In the genomic region with DNA sequence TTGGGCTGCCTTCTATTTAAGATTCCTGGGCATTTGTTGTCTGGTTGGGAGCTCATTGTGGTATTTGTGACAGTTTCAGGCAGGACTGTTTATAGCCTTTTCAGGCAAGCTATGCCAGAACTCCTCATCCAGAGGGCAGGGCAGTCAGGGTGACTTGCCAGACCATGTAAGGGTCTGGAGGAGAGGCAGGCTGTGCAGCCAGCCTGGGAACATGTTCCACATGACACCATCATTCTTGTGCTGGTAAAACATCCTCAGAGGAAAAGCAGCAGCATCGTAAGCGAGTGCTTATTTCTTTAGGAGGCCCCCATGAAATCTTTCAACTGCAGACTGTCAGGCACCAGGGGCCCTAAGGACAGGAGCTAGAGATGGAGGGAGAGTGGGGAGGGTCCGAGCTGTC, we compare ENCODE assay signal across 14 cellular contexts. TPM values are rescaled to one million over a fixed set of nuclear protein-coding genes. Genes with fewer than 3 reads are reported as not detected.
DNase-seq lines count a peak whose midpoint lies in the region; ATAC-seq and TF ChIP-seq lines count a peak whose summit lies in the region.
"Had no signal": no experiment of that assay in that cellular context is flagged by ENCODE, and none has a peak within 500 bp of the region (broad histone marks: within the 10 kb centered on the region; RNA-seq: fewer than 3 reads in every experiment).

No MANE protein-coding gene starts in this region.

- DNase-seq in DND-41 (no peak), choroid plexus epithelial cell (ENCODE audit: low read depth) (peak; percentile 9), hepatocyte (ENCODE audit: low spot score) (no peak), sigmoid colon (peak; percentile 89), NCI-H187 (lab: John Stamatoyannopoulos, UW) (no peak), epidermal melanocyte (ENCODE audit: insufficient read length, low spot score) (no peak)
- DNase-seq: activated CD8-positive, alpha-beta T cell treated with anti-CD3 and anti-CD28 coated beads, Interleukin-2, amount 10 ng/mL, durations not matched to agents 7 days and 5 days; anterior cingulate cortex; NCI-H2081 treated with DMSO at 0.1 percent for 48 hours; SW 1271; WERI-Rb-1 had no signal

- no peak for TF ChIP-seq CTCF in DND-41 (IDR thresholded peaks at IDR 0.05; ENCODE audit: borderline replicate concordance, extremely low read depth, low read length, poor library complexity, severe bottlenecking)
- TF ChIP-seq CTCF in choroid plexus epithelial cell (conservative IDR thresholded peaks at IDR 0.05; ENCODE audit: low read depth, low read length), result no peak
- no peak for TF ChIP-seq CTCF in hepatocyte (IDR thresholded peaks at IDR 0.05; ENCODE audit: poor library complexity)
- TF ChIP-seq CTCF in sigmoid colon (IDR thresholded peaks at IDR 0.05), result no peak

- H3K9me3 ChIP-seq in DND-41 (ENCODE audit: insufficient read depth, low read length, severe bottlenecking), result no peaks in the 10 kb centered on the region
- no peaks in the 10 kb centered on the region for H3K9me3 ChIP-seq in hepatocyte (ENCODE audit: low read depth)
- no peaks in the 10 kb centered on the region for H3K9me3 ChIP-seq in sigmoid colon

- H3K4me1 ChIP-seq in DND-41 (ENCODE audit: insufficient read depth, low read length) (no peaks in the 10 kb centered on the region), hepatocyte (ENCODE audit: insufficient read depth) (peaks cover 2% of the 10 kb centered on the region), sigmoid colon (peaks cover 0 to 65% (median 55%) of the 10 kb centered on the region in 4 donors)

- no peaks in the 10 kb centered on the region for H3K9me2 ChIP-seq in hepatocyte (replicated peaks; ENCODE audit: insufficient read depth)

- TF ChIP-seq POLR2A in sigmoid colon (IDR thresholded peaks at IDR 0.05), result peak in 1 of 2 donors; percentile 18

- H3K27ac ChIP-seq in DND-41 (ENCODE audit: low read length) (no peak overlapping the region), hepatocyte (peak overlapping the region; percentile 26), sigmoid colon (peak overlapping the region; percentile 83 to 95 (median 86))
- H3K27ac ChIP-seq: WERI-Rb-1 had no signal

- H4K20me1 ChIP-seq in DND-41 (ENCODE audit: insufficient read depth, low read length) (0 out of 2 replicates have a peak, but pooled peaks cover 3% of the 10 kb centered on the region), hepatocyte (ENCODE audit: insufficient read depth, poor library complexity, severe bottlenecking) (no peaks in the 10 kb centered on the region)

- H3K79me2 ChIP-seq in DND-41 (ENCODE audit: insufficient read depth, low read length) (no peaks in the 10 kb centered on the region), hepatocyte (no peaks in the 10 kb centered on the region)

- H3K4me3 ChIP-seq in DND-41 (ENCODE audit: low read depth in 1 of 2, low read length in 2 of 2) (no peak overlapping the region), choroid plexus epithelial cell (ENCODE audit: low read depth, low read length) (no peak overlapping the region), hepatocyte (no peak overlapping the region), sigmoid colon (no peak overlapping the region)

- ATAC-seq in DND-41 (ENCODE audit: insufficient read depth, low read depth) (peak; percentile 17; the same call in 1 of the 3 replicates), GM21390 (IDR thresholded peaks at IDR 0.05; ENCODE audit: unreplicated experiment) (no peak), HG02571 (IDR thresholded peaks at IDR 0.05; ENCODE audit: unreplicated experiment) (no peak)
- ATAC-seq: activated CD8-positive, alpha-beta T cell treated with anti-CD3 and anti-CD28 coated beads, Interleukin-2, amount 10 ng/mL, durations not matched to agents 7 days and 5 days; Panc1 had no signal

- no peak overlapping the region for H3K9ac ChIP-seq in DND-41 (ENCODE audit: low read depth, low read length)

- H3K36me3 ChIP-seq in DND-41 (ENCODE audit: insufficient read depth, low read length) (peaks cover 50% of the 10 kb centered on the region), hepatocyte (replicated peaks; ENCODE audit: insufficient read depth, low read depth) (no peaks in the 10 kb centered on the region), sigmoid colon (peaks cover 0 to 17% (median 5%) of the 10 kb centered on the region in 4 donors)

- intact Hi-C loops in sigmoid colon (cut with DNase I), result no loop called here

- H2AFZ ChIP-seq in DND-41 (ENCODE audit: low read depth, low read length) (no peak overlapping the region), hepatocyte (no peak overlapping the region)

- peak in 3 of 4 donors; percentile 55 to 97 (median 74) for TF ChIP-seq EP300 in sigmoid colon (IDR thresholded peaks at IDR 0.05)

- H3K27me3 ChIP-seq in DND-41 (ENCODE audit: insufficient read depth, low read length, poor library complexity), result no peaks in the 10 kb centered on the region
- H3K27me3 ChIP-seq in hepatocyte, result no peaks in the 10 kb centered on the region
- no peaks in the 10 kb centered on the region for H3K27me3 ChIP-seq in sigmoid colon

- 60% methylated on average over 3 of the region's 3 CpGs for WGBS in hepatocyte (ENCODE audit: low lambda C conversion rate, missing lambda C conversion rate)
- 85 to 92% methylated on average over 3 of the region's 3 CpGs for WGBS in sigmoid colon, 2 donors

- no peak overlapping the region for H3K4me2 ChIP-seq in DND-41 (ENCODE audit: insufficient read depth, low read length)
- no peak overlapping the region for H3K4me2 ChIP-seq in hepatocyte

RNA-seq across cellular contexts. Expression of gene SORBS1, which starts 44.0 kb away (rescaled TPM):
- total RNA-seq in hepatocyte, result 33.1 and 40.2 TPM in 2 replicates
- 17.0 and 18.2 TPM in 2 replicates for polyA plus RNA-seq in hepatocyte
- 1,000 to 10,000 TPM in 2 of 4 donors, 100 to 1,000 TPM in 2; 664 to 1,403 (median 979) TPM for total RNA-seq in sigmoid colon
- polyA plus RNA-seq in sigmoid colon, result 10 to 100 TPM in 2 of 3 donors, 1 to 10 TPM in 1; 8.1 to 56.2 (median 19.2) TPM

RNA-seq across cellular contexts. Expression of gene ALDH18A1, which starts 51.3 kb away (rescaled TPM):
- total RNA-seq in hepatocyte (136 and 168 TPM in 2 replicates), sigmoid colon (10 to 100 TPM; 17.1 to 25.1 (median 20.4) TPM)
- polyA plus RNA-seq in hepatocyte (105 and 106 TPM in 2 replicates), sigmoid colon (10 to 100 TPM; 24.6 to 42.1 (median 26.8) TPM)

Comparison
In these comparisons a context has a peak if more than half of its experiments do, and no peak if none do; other contexts are left out.
1. DNase-seq: peak in choroid plexus epithelial cell (single experiment) and sigmoid colon (single experiment); none in DND-41 (single experiment), hepatocyte (single experiment), NCI-H187 (0 of 2) and epidermal melanocyte (single experiment).
2. RNA of gene SORBS1, which starts 44.0 kb away (total RNA-seq): 664 to 1,403 TPM in sigmoid colon; 33.1 to 40.2 TPM in hepatocyte; every median in the first group is over 10 times any median in the second.